8 cellular contexts compared by ENCODE assay signal in genomic region chr9:15509931-15510788, GRCh38. TPM values are rescaled to one million over a fixed set of nuclear protein-coding genes. Genes with fewer than 3 reads are reported as not detected.
DNase-seq lines count a peak whose midpoint lies in the region; ATAC-seq, FAIRE-seq and TF ChIP-seq lines count a peak whose summit lies in the region.

No MANE protein-coding gene starts in this region.

- peak overlapping the region; percentile 50 for H3K9ac ChIP-seq in trophoblast cell (ENCODE audit: low read length)

- CTCF ChIA-PET in A549 (lab: Yijun Ruan, JAX): interaction anchor here (0.9 to 1.4 kb wide), 3 partner anchors 11 to 97 kb away, joined by 3 to 9 read pairs (median 8); no protein-coding TSS in a partner anchor

- H2BK12ac ChIP-seq in trophoblast cell (ENCODE audit: low read length): no peak overlapping the region

- H3K23ac ChIP-seq in trophoblast cell (ENCODE audit: low read length): no peak overlapping the region

- peak; percentile 75 to 81 for ATAC-seq in A549
- ATAC-seq in GM18867 (IDR thresholded peaks at IDR 0.05; ENCODE audit: unreplicated experiment): peak; percentile 50
- peak; percentile 30 for ATAC-seq in HG03108 (IDR thresholded peaks at IDR 0.05; ENCODE audit: unreplicated experiment)

- H4K91ac ChIP-seq in trophoblast cell (ENCODE audit: low read depth, low read length): peak overlapping the region; percentile 88

- peak overlapping the region; percentile 94 for H3K4me3 Mint-ChIP-seq in glutamatergic neuron (ENCODE audit: unreplicated experiment)

- H4K8ac ChIP-seq in trophoblast cell (ENCODE audit: low read depth, low read length): peak overlapping the region; percentile 76

- POLR2A ChIA-PET in A549 (lab: Yijun Ruan, JAX): interaction anchor here (0.6 to 3.0 kb wide), 5 partner anchors 13 to 1837 kb away, joined by 3 to 52 read pairs (median 4); partner anchors contain the start of genes CCDC171 and TTC39B

- TF ChIP-seq RAD21 in A549 (conservative IDR thresholded peaks at IDR 0.05 in 1 of 2, IDR thresholded peaks at IDR 0.05 in 1 of 2): no peak

- in situ Hi-C loops in transverse colon (cut with MboI; ENCODE audit: low pct_ligation_motif_present in 1 of 4, low pct_unique_long_range_greater_than_20kb in 1 of 4, low sequenced_read_pairs in 3 of 4): no loop called here

- peaks cover 4% of the 10 kb centered on the region in 2 experiments for H3K36me3 ChIP-seq in trophoblast cell (ENCODE audit: control insufficient read depth in 1 of 2, insufficient read depth in 2 of 2, low read length in 2 of 2)
- H3K36me3 ChIP-seq in transverse colon: peaks cover 0 to 8% (median 4%) of the 10 kb centered on the region in 4 donors

- intact Hi-C loops in transverse colon (cut with DNase I; ENCODE audit: low total_unique reads): no loop called here

- peaks cover 8% of the 10 kb centered on the region for H3K27me3 Mint-ChIP-seq in glutamatergic neuron (ENCODE audit: unreplicated experiment)

- under 1% methylated on average over 32 of the region's 76 CpGs for WGBS in A549 (ENCODE audit: missing lambda C conversion rate)
- no CpG with 5 or more reads among the region's 76 CpGs for WGBS in trophoblast cell (ENCODE audit: extremely low coverage, insufficient coverage, insufficient read length)
- WGBS in transverse colon (ENCODE audit: low coverage in 1 of 2), 2 donors: 1 to 4% methylated on average over 7 to 74 of the region's 76 CpGs

- peaks cover 12% of the 10 kb centered on the region for H3K4me1 Mint-ChIP-seq in glutamatergic neuron (ENCODE audit: low read depth, unreplicated experiment)

- peaks cover 8% of the 10 kb centered on the region for H3K79me2 ChIP-seq in trophoblast cell (ENCODE audit: control insufficient read depth, insufficient read depth, low read length, poor library complexity)

- no peak overlapping the region for H2AK5ac ChIP-seq in trophoblast cell (ENCODE audit: low read length)

- H3K36me3 Mint-ChIP-seq in glutamatergic neuron (ENCODE audit: unreplicated experiment): no peaks in the 10 kb centered on the region

- DNase-seq in A549 (ENCODE audit: low read depth in 1 of 2, low spot score in 1 of 2): peak; percentile 20 to 27
- DNase-seq in RPMI7951 (ENCODE audit: low read depth): peak; percentile 6
- peak; percentile 69 for DNase-seq in activated naive CD4-positive, alpha-beta T cell treated with Interleukin-2 at 50 U/mL for 16 hours
- peak; percentile 78 for DNase-seq in glutamatergic neuron
- peak; percentile 1 to 31 for DNase-seq in trophoblast cell
- peak; percentile 47 for DNase-seq in transverse colon

- TF ChIP-seq EP300 in A549 (IDR thresholded peaks at IDR 0.05) (no peak), transverse colon (IDR thresholded peaks at IDR 0.05; ENCODE audit: low read depth) (no peak)

- H3K4me1 ChIP-seq in A549 (peaks cover 22% of the 10 kb centered on the region), trophoblast cell (ENCODE audit: control insufficient read depth in 1 of 2, insufficient read depth in 2 of 2, low read length in 2 of 2) (no peaks in the 10 kb centered on the region), transverse colon (peaks cover 0 to 26% (median 3%) of the 10 kb centered on the region in 4 donors)

- TF ChIP-seq CTCF in A549 (IDR thresholded peaks at IDR 0.05): no peak
- no peak for TF ChIP-seq CTCF in glutamatergic neuron (IDR thresholded peaks at IDR 0.05; ENCODE audit: partially characterized antibody, unreplicated experiment)
- no peak for TF ChIP-seq CTCF in transverse colon (IDR thresholded peaks at IDR 0.05)

- H3K27ac ChIP-seq in A549 (peak overlapping the region; percentile 98 to 99), trophoblast cell (ENCODE audit: low read depth, low read length) (peak overlapping the region; percentile 48), transverse colon (peak overlapping the region; percentile 94 to 95 (median 94))

- H3K9me3 ChIP-seq in A549: no peaks in the 10 kb centered on the region
- no peaks in the 10 kb centered on the region for H3K9me3 ChIP-seq in trophoblast cell (ENCODE audit: insufficient read depth, low read depth, low read length)
- no peaks in the 10 kb centered on the region for H3K9me3 ChIP-seq in transverse colon

- peak overlapping the region; percentile 75 for H2AFZ ChIP-seq in trophoblast cell (ENCODE audit: insufficient read depth, low read length, poor library complexity)

- H3K27ac Mint-ChIP-seq in glutamatergic neuron (ENCODE audit: unreplicated experiment): peak overlapping the region; percentile 93

- TF ChIP-seq POLR2A in A549 (IDR thresholded peaks at IDR 0.05; ENCODE audit: low read length) (no peak), transverse colon (IDR thresholded peaks at IDR 0.05) (no peak)

- H3K4me3 ChIP-seq in A549 (peak overlapping the region; percentile 99), trophoblast cell (ENCODE audit: low read depth, low read length) (peak overlapping the region; percentile 97), transverse colon (peak overlapping the region; percentile 78 to 98 (median 91))

- H2BK120ac ChIP-seq in trophoblast cell (ENCODE audit: insufficient read depth, low read length, poor library complexity): peak overlapping the region; percentile 81

- peaks cover 10% of the 10 kb centered on the region for H3K79me1 ChIP-seq in trophoblast cell (ENCODE audit: low read length)

- peak overlapping the region; percentile 91 for H2BK5ac ChIP-seq in trophoblast cell (ENCODE audit: low read depth, low read length, poor library complexity)

- peaks cover 9% of the 10 kb centered on the region for H3K9me3 Mint-ChIP-seq in glutamatergic neuron (ENCODE audit: unreplicated experiment)

- H4K12ac ChIP-seq in trophoblast cell (ENCODE audit: low read depth, low read length): peak overlapping the region; percentile 67

- H3K18ac ChIP-seq in trophoblast cell (ENCODE audit: low read length): peak overlapping the region; percentile 57

- H3K27me3 ChIP-seq in trophoblast cell (ENCODE audit: insufficient read depth, low read length): no peaks in the 10 kb centered on the region
- H3K27me3 ChIP-seq in transverse colon: no peaks in the 10 kb centered on the region

- H3K14ac ChIP-seq in trophoblast cell (ENCODE audit: low read length): peak overlapping the region; percentile 71

- peak overlapping the region; percentile 39 for H3K4ac ChIP-seq in trophoblast cell (ENCODE audit: low read depth, low read length)

- FAIRE-seq in A549 (lab: Jason Lieb, UNC): no peak

- H3K4me2 ChIP-seq in A549: peak overlapping the region; percentile 76
- peak overlapping the region; percentile 69 for H3K4me2 ChIP-seq in trophoblast cell (ENCODE audit: low read length)

TF ChIP-seq in A549, 52 proteins besides CTCF, POLR2A, EP300 and RAD21:
- TF ChIP-seq HES2 (IDR thresholded peaks at IDR 0.05): no peak
- no peak for TF ChIP-seq NPAS2 (CRISPR knock-in tag; IDR thresholded peaks at IDR 0.05; ENCODE audit: borderline replicate concordance)
- TF ChIP-seq KDM1A (IDR thresholded peaks at IDR 0.05; ENCODE audit: low read depth): no peak
- no peak for TF ChIP-seq ZFP36 (IDR thresholded peaks at IDR 0.05; ENCODE audit: borderline replicate concordance, partially characterized antibody)
- TF ChIP-seq NFE2L2 (conservative IDR thresholded peaks at IDR 0.05; ENCODE audit: low read length): no peak
- TF ChIP-seq ELK1 (IDR thresholded peaks at IDR 0.05; ENCODE audit: low read depth, low read length): no peak
- no peak for TF ChIP-seq TP53 (CRISPR knock-in tag; IDR thresholded peaks at IDR 0.05)
- TF ChIP-seq ESRRA (IDR thresholded peaks at IDR 0.05; ENCODE audit: borderline replicate concordance, low read length): no peak

RNA-seq across cellular contexts. Expression of gene PSIP1, which starts 0.6 kb away (rescaled TPM):
- polyA plus RNA-seq in A549 (2011; rRNA removed): 62.5 and 119 TPM in 2 replicates
- 23.2 and 24.7 TPM in 2 replicates for polyA plus RNA-seq in A549 (2012; cell fraction: cytosol; rRNA removed)
- polyA plus RNA-seq in A549 (2012; cell fraction: nucleus; rRNA removed): 27.0 and 28.1 TPM in 2 replicates
- 79.8 to 86.4 TPM (median 84.2 TPM) in 3 replicates for polyA plus RNA-seq in A549 (2017; fragmentation: RNase III; extraction: RNeasy Plus Mini Kit Qiagen cat#74134 plus additional on column Dnase treatment)
- 23.1 and 24.9 TPM in 2 replicates for polyA minus RNA-seq in A549 (2011; rRNA and poly(A)+ RNA removed)
- total RNA-seq in RPMI7951 (2014; rRNA removed; shearing (Covaris generic)): 48.2 and 54.5 TPM in 2 replicates
- total RNA-seq in glutamatergic neuron (ENCODE audit: unreplicated experiment): 114 TPM
- polyA plus RNA-seq in trophoblast cell (2013): 63.7 and 71.2 TPM in 2 replicates
- total RNA-seq in transverse colon: 100 to 1,000 TPM in 1 of 4 donors, 10 to 100 TPM in 3; 12.7 to 206 (median 27.8) TPM

RNA-seq across cellular contexts. Expression of gene CCDC171, which starts 42.7 kb away (rescaled TPM):
- polyA plus RNA-seq in A549 (2011; rRNA removed) (1.3 and 1.4 TPM in 2 replicates), A549 (2017; fragmentation: RNase III; extraction: RNeasy Plus Mini Kit Qiagen cat#74134 plus additional on column Dnase treatment) (0.67 to 1.0 TPM (median 0.88 TPM) in 3 replicates)
- 0.16 and 0.21 TPM in 2 replicates for polyA plus RNA-seq in A549 (2012; cell fraction: cytosol; rRNA removed)
- polyA plus RNA-seq in A549 (2012; cell fraction: nucleus; rRNA removed): 0.31 and 0.49 TPM in 2 replicates
- 2.0 and 2.6 TPM in 2 replicates for polyA minus RNA-seq in A549 (2011; rRNA and poly(A)+ RNA removed)
- total RNA-seq in RPMI7951 (2014; rRNA removed; shearing (Covaris generic)): 0.48 and 0.68 TPM in 2 replicates
- total RNA-seq in glutamatergic neuron (ENCODE audit: unreplicated experiment) (3.2 TPM), transverse colon (1 to 10 TPM; 1.1 to 5.1 (median 3.6) TPM)
- 0.85 and 1.1 TPM in 2 replicates for polyA plus RNA-seq in trophoblast cell (2013)

Comparison
In these comparisons a context has a peak if more than half of its experiments do, and no peak if none do; other contexts are left out.
1. Peak in every context shown above with its lines: DNase-seq, ATAC-seq, H3K4me3 ChIP-seq and H3K27ac ChIP-seq.
2. DNase-seq: peak in every context shown above with its lines; median percentile 78 in glutamatergic neuron; 69 in activated naive CD4-positive, alpha-beta T cell treated with Interleukin-2 at 50 U/mL for 16 hours; 47 in transverse colon; 24 in A549; 16 in trophoblast cell; 6 in RPMI7951.
3. H3K27ac ChIP-seq: peak in every context shown above with its lines; median percentile 98 in A549; 94 in transverse colon; 48 in trophoblast cell.